In the genomic region with DNA sequence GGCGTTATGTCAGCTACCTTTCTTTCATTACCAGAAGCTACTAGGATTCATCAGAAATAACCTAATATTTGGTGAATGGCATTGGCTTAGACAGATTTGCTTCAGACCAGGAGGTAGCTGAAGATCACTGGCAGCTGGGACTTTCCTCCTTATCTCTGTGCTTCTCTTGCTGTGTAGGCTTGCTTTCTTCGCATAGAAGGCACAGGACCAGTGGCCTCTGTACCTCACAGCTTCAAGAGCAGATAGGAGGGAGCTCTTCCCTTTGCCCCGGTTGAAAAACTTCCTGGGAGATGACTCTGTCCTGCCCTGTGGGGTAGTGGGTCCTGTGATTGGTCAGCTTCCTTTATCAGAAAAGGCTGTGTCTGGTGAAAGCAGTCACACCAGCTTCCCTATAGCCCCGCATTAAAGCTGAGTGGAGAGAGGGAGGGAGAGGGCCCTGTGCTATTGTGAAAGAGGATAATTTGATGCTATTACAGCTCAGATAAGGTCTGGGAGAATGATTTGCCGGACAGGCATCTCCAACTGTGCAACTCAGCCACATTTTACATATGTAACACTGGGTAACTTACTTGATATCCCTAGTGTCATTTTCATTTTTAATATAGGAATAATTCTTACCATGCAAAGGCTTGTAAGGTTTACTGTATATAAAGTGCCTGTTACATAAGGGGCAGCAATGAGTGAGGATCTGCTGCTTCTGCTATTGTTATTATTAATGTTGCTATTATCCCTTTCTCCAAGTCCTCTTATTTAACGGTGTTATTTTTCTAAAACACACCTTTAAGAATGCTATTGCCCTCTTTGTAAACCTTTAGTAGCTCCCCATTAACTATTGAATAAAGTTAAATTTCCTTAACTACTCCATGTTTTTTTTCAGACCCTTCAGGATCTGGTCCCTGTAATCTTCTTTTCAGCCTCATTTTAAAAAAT, we compare ENCODE assay signal across 2 cellular contexts.
TF ChIP-seq lines count a peak whose summit lies in the region.

No MANE protein-coding gene starts in this region.

TF ChIP-seq in HEK293T, 16 proteins besides CTCF, POLR2A, EP300 and RAD21 (continued from another document):
- TF ChIP-seq, protein P1, sequence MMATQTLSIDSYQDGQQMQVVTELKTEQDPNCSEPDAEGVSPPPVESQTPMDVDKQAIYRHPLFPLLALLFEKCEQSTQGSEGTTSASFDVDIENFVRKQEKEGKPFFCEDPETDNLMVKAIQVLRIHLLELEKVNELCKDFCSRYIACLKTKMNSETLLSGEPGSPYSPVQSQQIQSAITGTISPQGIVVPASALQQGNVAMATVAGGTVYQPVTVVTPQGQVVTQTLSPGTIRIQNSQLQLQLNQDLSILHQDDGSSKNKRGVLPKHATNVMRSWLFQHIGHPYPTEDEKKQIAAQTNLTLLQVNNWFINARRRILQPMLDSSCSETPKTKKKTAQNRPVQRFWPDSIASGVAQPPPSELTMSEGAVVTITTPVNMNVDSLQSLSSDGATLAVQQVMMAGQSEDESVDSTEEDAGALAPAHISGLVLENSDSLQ (IDR thresholded peaks at IDR 0.05), result no peak
- TF ChIP-seq LEF1 (IDR thresholded peaks at IDR 0.05; ENCODE audit: borderline replicate concordance), result no peak
- TF ChIP-seq SUZ12 (IDR thresholded peaks at IDR 0.05), result no peak
- no peak for TF ChIP-seq L3MBTL2 (conservative IDR thresholded peaks at IDR 0.05)
- TF ChIP-seq FOXM1 (IDR thresholded peaks at IDR 0.05; ENCODE audit: borderline replicate concordance), result no peak
- TF ChIP-seq HDGF (IDR thresholded peaks at IDR 0.05; ENCODE audit: borderline replicate concordance), result no peak
- TF ChIP-seq ARNT (IDR thresholded peaks at IDR 0.05), result no peak

TF ChIP-seq in SK-N-SH, 30 proteins besides CTCF, POLR2A, EP300 and RAD21 (continued from another document):
- peak; percentile 53; the same call in 1 of the 2 replicates for TF ChIP-seq TCF12 (IDR thresholded peaks at IDR 0.05)
- TF ChIP-seq SMC3 (IDR thresholded peaks at IDR 0.05; ENCODE audit: low read depth, low read length), result peak; percentile 12; the same call in 1 of the 2 replicates
- peak; percentile 90 for TF ChIP-seq GATA2 (CRISPR knock-in tag; IDR thresholded peaks at IDR 0.05)
- TF ChIP-seq TAF1 (IDR thresholded peaks at IDR 0.05; ENCODE audit: borderline replicate concordance, low read depth, low read length), result 0 out of 2 replicates have a peak, but pooled peaks have one; percentile 41
